ENCODE assay signal across 8 cellular contexts in the genomic region with DNA sequence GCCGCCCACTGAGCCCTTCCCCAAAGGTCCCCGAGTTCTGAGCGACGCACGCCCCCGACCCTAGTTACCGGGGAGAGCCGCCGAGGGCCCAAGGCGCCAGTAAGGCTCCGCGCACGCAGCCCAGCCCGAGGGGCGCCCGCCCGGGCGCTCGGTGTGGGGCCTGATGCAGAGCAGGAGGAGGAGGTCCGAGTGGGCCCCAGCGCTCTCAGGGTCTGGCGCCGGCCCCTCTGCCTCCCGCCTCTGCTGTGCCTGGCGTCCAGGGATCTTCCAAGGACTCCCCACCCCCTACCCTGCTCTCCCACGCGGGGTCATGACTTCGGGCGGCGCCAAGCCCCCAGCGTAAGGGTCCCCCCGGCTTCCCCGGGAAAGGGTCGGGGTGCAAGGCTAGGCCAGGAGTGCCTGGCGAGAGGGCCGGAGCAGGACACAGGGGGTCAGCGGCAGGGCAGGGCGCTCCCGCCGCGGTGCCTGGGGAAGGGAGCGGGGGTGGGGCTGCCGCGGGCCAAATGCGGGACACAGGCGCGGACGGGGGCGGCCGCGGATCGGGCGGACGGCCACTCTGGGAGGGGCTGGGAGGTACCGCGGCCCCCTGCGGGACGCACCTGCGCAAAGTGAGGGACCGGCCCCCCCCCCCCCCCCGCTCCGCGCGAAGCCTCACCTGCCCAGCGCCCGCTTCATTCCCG. TPM values are rescaled to one million over a fixed set of nuclear protein-coding genes. Genes with fewer than 3 reads are reported as not detected.
DNase-seq lines count a peak whose midpoint lies in the region; ATAC-seq and TF ChIP-seq lines count a peak whose summit lies in the region.

No MANE protein-coding gene starts in this region.

- TF ChIP-seq CTCF in epithelial cell of proximal tubule (conservative IDR thresholded peaks at IDR 0.05; ENCODE audit: low read depth, low read length): no peak
- TF ChIP-seq CTCF in type B pancreatic cell (conservative IDR thresholded peaks at IDR 0.05): no peak

- POLR2A ChIA-PET in naive thymus-derived CD8-positive, alpha-beta T cell (lab: Charles Lee): interaction anchor here (0.6 to 1.0 kb wide), 2 partner anchors 18 to 37 kb away, joined by 3 to 4 read pairs; partner anchors contain the start of gene GINS1

- peak overlapping the region; percentile 97 for H3K4me3 ChIP-seq in epithelial cell of proximal tubule (ENCODE audit: low read depth, low read length)

- no peaks in the 10 kb centered on the region for H3K27me3 Mint-ChIP-seq in naive thymus-derived CD8-positive, alpha-beta T cell
- H3K27me3 Mint-ChIP-seq in type B pancreatic cell: no peaks in the 10 kb centered on the region

- peaks cover 6 to 21% (median 14%) of the 10 kb centered on the region in 4 donors for H3K4me1 Mint-ChIP-seq in naive thymus-derived CD8-positive, alpha-beta T cell
- H3K4me1 Mint-ChIP-seq in type B pancreatic cell (ENCODE audit: unreplicated experiment): peaks cover 9% of the 10 kb centered on the region

- peak; percentile 48 to 93 (median 90) for DNase-seq in NCI-H1417 (lab: John Stamatoyannopoulos, UW)
- peak; percentile 31 for DNase-seq in activated CD8-positive, alpha-beta memory T cell treated with anti-CD3 and anti-CD28 coated beads, Interleukin-2, amount 50 U/mL, for 4 hours
- DNase-seq in epithelial cell of proximal tubule (ENCODE audit: low read depth): no peak
- DNase-seq in naive thymus-derived CD8-positive, alpha-beta T cell: peak in 8 of 10 donors; percentile 2 to 26 (median 20)
- peak; percentile 75 for DNase-seq in type B pancreatic cell (ENCODE audit: extremely low spot score, unreplicated experiment)
- no peak for DNase-seq in NCI-H187 treated with DMSO at 0.1 percent for 48 hours (lab: John Stamatoyannopoulos, UW)

- no peaks in the 10 kb centered on the region for H3K36me3 Mint-ChIP-seq in naive thymus-derived CD8-positive, alpha-beta T cell
- H3K36me3 Mint-ChIP-seq in type B pancreatic cell: peaks cover 13% of the 10 kb centered on the region

- peak overlapping the region; percentile 40 to 88 (median 78) for H3K27ac Mint-ChIP-seq in naive thymus-derived CD8-positive, alpha-beta T cell
- peak overlapping the region; percentile 89 for H3K27ac Mint-ChIP-seq in type B pancreatic cell

- H3K4me3 Mint-ChIP-seq in naive thymus-derived CD8-positive, alpha-beta T cell: peak overlapping the region; percentile 79 to 92 (median 87)
- peak overlapping the region; percentile 95 for H3K4me3 Mint-ChIP-seq in type B pancreatic cell

- ATAC-seq in GM18508 (IDR thresholded peaks at IDR 0.05; ENCODE audit: insufficient read depth, unreplicated experiment): peak; percentile 11
- ATAC-seq in HG02610 (IDR thresholded peaks at IDR 0.05; ENCODE audit: unreplicated experiment): peak; percentile 20
- ATAC-seq in naive thymus-derived CD8-positive, alpha-beta T cell: peak in 1 of 2 donors; percentile 47

- no peaks in the 10 kb centered on the region for H3K9me3 Mint-ChIP-seq in naive thymus-derived CD8-positive, alpha-beta T cell
- H3K9me3 Mint-ChIP-seq in type B pancreatic cell: no peaks in the 10 kb centered on the region

RNA-seq across cellular contexts. Expression of gene ABHD12, which starts 0.6 kb away (rescaled TPM):
- 60.3 and 79.3 TPM in 2 replicates for total RNA-seq in epithelial cell of proximal tubule
- total RNA-seq in naive thymus-derived CD8-positive, alpha-beta T cell: 10 to 100 TPM; 27.4 to 28.9 TPM
- polyA plus RNA-seq in naive thymus-derived CD8-positive, alpha-beta T cell: 10 to 100 TPM; 20.8 to 24.6 (median 22.5) TPM
- 68.9 and 94.5 TPM in 2 replicates for total RNA-seq in type B pancreatic cell (ENCODE audit: low replicate concordance)

RNA-seq across cellular contexts. Expression of gene GINS1, which starts 17.5 kb away (rescaled TPM):
- 34.9 and 44.1 TPM in 2 replicates for total RNA-seq in epithelial cell of proximal tubule
- total RNA-seq in naive thymus-derived CD8-positive, alpha-beta T cell: 1 to 10 TPM in 1 of 2 experiments, under 1 TPM in 1; 0.41 to 1.4 TPM
- under 1 TPM; 0.25 to 0.89 (median 0.30) TPM for polyA plus RNA-seq in naive thymus-derived CD8-positive, alpha-beta T cell
- 13.7 and 30.2 TPM in 2 replicates for total RNA-seq in type B pancreatic cell (ENCODE audit: low replicate concordance)

Comparison
In these comparisons a context has a peak if more than half of its experiments do, and no peak if none do; other contexts are left out.
1. DNase-seq: peak in NCI-H1417 (3 of 3), activated CD8-positive, alpha-beta memory T cell treated with anti-CD3 and anti-CD28 coated beads, Interleukin-2, amount 50 U/mL, for 4 hours (single experiment), naive thymus-derived CD8-positive, alpha-beta T cell (8 of 10) and type B pancreatic cell (single experiment); none in epithelial cell of proximal tubule (single experiment) and NCI-H187 treated with DMSO at 0.1 percent for 48 hours (single experiment).